8 cellular contexts compared by ENCODE assay signal in genomic region chr21:33949516-33950424, GRCh38. TPM values are rescaled to one million over a fixed set of nuclear protein-coding genes. Genes with fewer than 3 reads are reported as not detected.
A peak's percentile ranks its signal among the peaks of the same experiment; 100 is the strongest.
DNase-seq lines count a peak whose midpoint lies in the region; ATAC-seq, FAIRE-seq and TF ChIP-seq lines count a peak whose summit lies in the region.

No MANE protein-coding gene starts in this region.

- peak overlapping the region; percentile 88 for H3K27ac Mint-ChIP-seq in dendritic cell treated with granulocyte-macrophage colony-stimulating factor and Interleukin-4, amounts not matched to agents 40 ng/mL and 50 ng/mL, for 4 days

- H3K4me3 Mint-ChIP-seq in dendritic cell treated with granulocyte-macrophage colony-stimulating factor and Interleukin-4, amounts not matched to agents 40 ng/mL and 50 ng/mL, for 4 days, result no peak overlapping the region

- H3K9me3 Mint-ChIP-seq in dendritic cell treated with granulocyte-macrophage colony-stimulating factor and Interleukin-4, amounts not matched to agents 40 ng/mL and 50 ng/mL, for 4 days, result peaks cover 2% of the 10 kb centered on the region

- H3K27me3 Mint-ChIP-seq in dendritic cell treated with granulocyte-macrophage colony-stimulating factor and Interleukin-4, amounts not matched to agents 40 ng/mL and 50 ng/mL, for 4 days, result no peaks in the 10 kb centered on the region

- intact Hi-C loops in dendritic cell treated with granulocyte-macrophage colony-stimulating factor and Interleukin-4, amounts not matched to agents 40 ng/mL and 50 ng/mL, for 4 days (cut with micrococcal nuclease), result no loop called here

- H3K36me3 Mint-ChIP-seq in dendritic cell treated with granulocyte-macrophage colony-stimulating factor and Interleukin-4, amounts not matched to agents 40 ng/mL and 50 ng/mL, for 4 days (ENCODE audit: low read depth), result no peaks in the 10 kb centered on the region

- no peak for TF ChIP-seq CTCF in D721Med (IDR thresholded peaks at IDR 0.05; ENCODE audit: insufficient read depth, missing control alignments)

- ATAC-seq in GM18868 (IDR thresholded peaks at IDR 0.05; ENCODE audit: unreplicated experiment) (peak; percentile 33), HG03139 (IDR thresholded peaks at IDR 0.05; ENCODE audit: unreplicated experiment) (no peak)

- DNase-seq in T-helper 22 cell (ENCODE audit: low read depth) (peak; percentile 58), occipital lobe (lab: John Stamatoyannopoulos, UW) (no peak), D721Med (ENCODE audit: insufficient read length, low spot score) (no peak), GF-D8 (lab: John Stamatoyannopoulos, UW) (no peak)
- DNase-seq in stimulated activated CD4-positive, alpha-beta T cell treated with anti-CD3 and anti-CD28 coated beads, TNF-alpha, amount 100 ng/mL, for 24 hours (ENCODE audit: low read depth in 3 of 3), result peak in 2 of 3 experiments; percentile 47 to 52

- H3K4me1 Mint-ChIP-seq in dendritic cell treated with granulocyte-macrophage colony-stimulating factor and Interleukin-4, amounts not matched to agents 40 ng/mL and 50 ng/mL, for 4 days (ENCODE audit: low read depth), result peaks cover 54% of the 10 kb centered on the region

- no peak for FAIRE-seq in D721Med (lab: Jason Lieb, UNC)

RNA-seq across cellular contexts. Expression of gene ATP5PO, which starts 34.2 kb away (rescaled TPM):
- 154 TPM for total RNA-seq in occipital lobe

Comparison
In these comparisons a context has a peak if more than half of its experiments do, and no peak if none do; other contexts are left out.
1. DNase-seq: peak in T-helper 22 cell (single experiment) and stimulated activated CD4-positive, alpha-beta T cell treated with anti-CD3 and anti-CD28 coated beads, TNF-alpha, amount 100 ng/mL, for 24 hours (2 of 3); none in occipital lobe (single experiment), D721Med (single experiment) and GF-D8 (single experiment).